10 cellular contexts compared by ENCODE assay signal in genomic region chr11:125069796-125070195, GRCh38. TPM values are rescaled to one million over a fixed set of nuclear protein-coding genes. Genes with fewer than 3 reads are reported as not detected.
DNase-seq lines count a peak whose midpoint lies in the region; ATAC-seq, FAIRE-seq and TF ChIP-seq lines count a peak whose summit lies in the region.
"Had no signal": no experiment of that assay in that cellular context is flagged by ENCODE, and none has a peak within 500 bp of the region (broad histone marks: within the 10 kb centered on the region; RNA-seq: fewer than 3 reads in every experiment).

No MANE protein-coding gene starts in this region.

- H4K20me1 ChIP-seq in astrocyte (ENCODE audit: insufficient read depth, low read length), result no peaks in the 10 kb centered on the region

- H3K79me1 ChIP-seq in mesenchymal stem cell (replicated peaks; ENCODE audit: low read length, poor library complexity, severe bottlenecking), result no peaks in the 10 kb centered on the region

- ATAC-seq in HG03025 (IDR thresholded peaks at IDR 0.05; ENCODE audit: low FRiP score, unreplicated experiment), result no peak
- no peak for ATAC-seq in GM18873 (IDR thresholded peaks at IDR 0.05; ENCODE audit: low FRiP score, unreplicated experiment)

- H3K9me3 ChIP-seq in astrocyte (ENCODE audit: insufficient read depth, low read depth, low read length) (no peaks in the 10 kb centered on the region), mesenchymal stem cell (ENCODE audit: control insufficient read depth, low read length) (no peaks in the 10 kb centered on the region)

- H3K9ac ChIP-seq in astrocyte (ENCODE audit: low read length) (no peak overlapping the region), mesenchymal stem cell (ENCODE audit: low read length) (no peak overlapping the region)

- peak overlapping the region; percentile 9 for H2AFZ ChIP-seq in astrocyte (ENCODE audit: low read depth, low read length)
- peak overlapping the region; percentile 60 for H2AFZ ChIP-seq in mesenchymal stem cell (ENCODE audit: low read depth, low read length)
- H2AFZ ChIP-seq: hepatocyte had no signal

- H3K36me3 Mint-ChIP-seq in HFFc6 (ENCODE audit: low read depth) (no peaks in the 10 kb centered on the region), astrocyte (ENCODE audit: low read depth, unreplicated experiment) (no peaks in the 10 kb centered on the region)
- H3K36me3 Mint-ChIP-seq in activated T-helper 1 cell treated with anti-CD3 and anti-CD28 coated beads, Interleukin-12 subunit alpha, Interleukin-12 subunit beta, Interleukin-2, Interleukin-4 antibody, amounts not matched to agents 30 ng/mL and 10 ng/mL and 1 ng/mL, durations not matched to agents 14 hours and 24 hours and 36 hours (ENCODE audit: low read depth), result no peaks in the 10 kb centered on the region

- intact Hi-C loops in activated T-helper 1 cell treated with anti-CD3 and anti-CD28 coated beads, Interleukin-12 subunit alpha, Interleukin-12 subunit beta, Interleukin-2, Interleukin-4 antibody, amounts not matched to agents 30 ng/mL and 10 ng/mL and 1 ng/mL, durations not matched to agents 14 hours and 24 hours and 36 hours (cut with micrococcal nuclease), result no loop called here

- no peak overlapping the region for H2BK5ac ChIP-seq in mesenchymal stem cell (ENCODE audit: low read depth, low read length, poor library complexity, severe bottlenecking)

- TF ChIP-seq CTCF in HFFc6 (IDR thresholded peaks at IDR 0.05), result no peak
- TF ChIP-seq CTCF in astrocyte (IDR thresholded peaks at IDR 0.05; ENCODE audit: insufficient read depth, low read depth, low read length), result no peak

- peak overlapping the region; percentile 78 for H4K8ac ChIP-seq in mesenchymal stem cell (ENCODE audit: low read length)

- H3K9me3 Mint-ChIP-seq in HFFc6 (no peaks in the 10 kb centered on the region), astrocyte (ENCODE audit: unreplicated experiment) (no peaks in the 10 kb centered on the region)
- no peaks in the 10 kb centered on the region for H3K9me3 Mint-ChIP-seq in activated T-helper 1 cell treated with anti-CD3 and anti-CD28 coated beads, Interleukin-12 subunit alpha, Interleukin-12 subunit beta, Interleukin-2, Interleukin-4 antibody, amounts not matched to agents 30 ng/mL and 10 ng/mL and 1 ng/mL, durations not matched to agents 14 hours and 24 hours and 36 hours

- H3K14ac ChIP-seq in mesenchymal stem cell (ENCODE audit: low read length in 2 of 2), result peak overlapping the region; percentile 11 to 72

- H3K18ac ChIP-seq in mesenchymal stem cell (ENCODE audit: low read depth in 1 of 2, low read length in 2 of 2), result peak overlapping the region; percentile 52 to 77

- peak overlapping the region in 1 of 2 experiments; percentile 92 for H2BK12ac ChIP-seq in mesenchymal stem cell (ENCODE audit: low read length in 2 of 2)

- H3K4me1 ChIP-seq in astrocyte (ENCODE audit: insufficient read depth, low read length), result peaks cover 17% of the 10 kb centered on the region
- peaks cover 17% of the 10 kb centered on the region for H3K4me1 ChIP-seq in mesenchymal stem cell (ENCODE audit: control insufficient read depth, insufficient read depth, low read depth, low read length)

- WGBS in mesenchymal stem cell, result 68% methylated on average over 5 of the region's 5 CpGs

- no peak overlapping the region for H2AK5ac ChIP-seq in mesenchymal stem cell (ENCODE audit: low read length, severe bottlenecking)

- H3K27me3 ChIP-seq in astrocyte (ENCODE audit: insufficient read depth, low read length), result no peaks in the 10 kb centered on the region
- no peaks in the 10 kb centered on the region for H3K27me3 ChIP-seq in mesenchymal stem cell (ENCODE audit: control insufficient read depth in 1 of 2, insufficient read depth in 1 of 2, low read length in 2 of 2)

- H3K4me3 Mint-ChIP-seq in HFFc6, result no peak overlapping the region
- no peak overlapping the region for H3K4me3 Mint-ChIP-seq in astrocyte (ENCODE audit: unreplicated experiment)
- H3K4me3 Mint-ChIP-seq in activated T-helper 1 cell treated with anti-CD3 and anti-CD28 coated beads, Interleukin-12 subunit alpha, Interleukin-12 subunit beta, Interleukin-2, Interleukin-4 antibody, amounts not matched to agents 30 ng/mL and 10 ng/mL and 1 ng/mL, durations not matched to agents 14 hours and 24 hours and 36 hours, result no peak overlapping the region

- peak; percentile 21 for DNase-seq in AG20443 (ENCODE audit: low spot score)
- no peak for DNase-seq in HFFc6
- no peak for DNase-seq in astrocyte (ENCODE audit: low read depth)
- no peak for DNase-seq in mesenchymal stem cell
- DNase-seq in activated T-helper 1 cell treated with anti-CD3 and anti-CD28 coated beads, Interleukin-12 subunit alpha, Interleukin-12 subunit beta, Interleukin-2, Interleukin-4 antibody, amounts not matched to agents 30 ng/mL and 10 ng/mL and 1 ng/mL, durations not matched to agents 14 hours and 24 hours and 36 hours (ENCODE audit: low spot score), result no peak
- DNase-seq in NCI-H187 treated with DMSO at 0.1 percent for 48 hours (lab: John Stamatoyannopoulos, UW), result no peak
- DNase-seq: NCI-H1105 treated with DMSO at 0.1 percent for 48 hours had no signal

- H3K27ac ChIP-seq in astrocyte (ENCODE audit: low read depth, low read length) (no peak overlapping the region), mesenchymal stem cell (ENCODE audit: low read length, poor library complexity, severe bottlenecking) (no peak overlapping the region)

- peak overlapping the region; percentile 73 for H2BK120ac ChIP-seq in mesenchymal stem cell (ENCODE audit: low read depth, low read length)

- no peak for FAIRE-seq in astrocyte (lab: Jason Lieb, UNC)

- H3K36me3 ChIP-seq in astrocyte (ENCODE audit: insufficient read depth, low read length) (no peaks in the 10 kb centered on the region), mesenchymal stem cell (ENCODE audit: control insufficient read depth in 1 of 2, insufficient read depth in 2 of 2, low read depth in 1 of 2, low read length in 2 of 2) (no peaks in the 10 kb centered on the region)

- no peaks in the 10 kb centered on the region for H3K79me2 ChIP-seq in astrocyte (ENCODE audit: insufficient read depth, low read length)
- H3K79me2 ChIP-seq: hepatocyte had no signal

- peak overlapping the region; percentile 9 to 12 for H3K23ac ChIP-seq in mesenchymal stem cell (ENCODE audit: low read length in 2 of 2)

- peak overlapping the region; percentile 77 for H2BK15ac ChIP-seq in mesenchymal stem cell (ENCODE audit: low read depth, poor library complexity, severe bottlenecking)

- H3K4me3 ChIP-seq in astrocyte (ENCODE audit: insufficient read depth, low read depth, low read length), result no peak overlapping the region
- no peak overlapping the region for H3K4me3 ChIP-seq in mesenchymal stem cell (ENCODE audit: insufficient read depth in 1 of 2, low read depth in 1 of 2, low read length in 2 of 2)
- H3K4me3 ChIP-seq: hepatocyte had no signal

- H3K27me3 Mint-ChIP-seq in HFFc6 (ENCODE audit: insufficient read depth) (peaks cover 7% of the 10 kb centered on the region), astrocyte (ENCODE audit: low read depth, unreplicated experiment) (peaks cover 20% of the 10 kb centered on the region)
- H3K27me3 Mint-ChIP-seq in activated T-helper 1 cell treated with anti-CD3 and anti-CD28 coated beads, Interleukin-12 subunit alpha, Interleukin-12 subunit beta, Interleukin-2, Interleukin-4 antibody, amounts not matched to agents 30 ng/mL and 10 ng/mL and 1 ng/mL, durations not matched to agents 14 hours and 24 hours and 36 hours (ENCODE audit: insufficient read depth), result peaks cover 18% of the 10 kb centered on the region

- H3K4me2 ChIP-seq in astrocyte (ENCODE audit: low read length) (peak overlapping the region; percentile 17), mesenchymal stem cell (ENCODE audit: low read length, poor library complexity, severe bottlenecking) (no peak overlapping the region)
- H3K4me2 ChIP-seq: hepatocyte had no signal

- peak overlapping the region; percentile 11 to 21 for H3K4ac ChIP-seq in mesenchymal stem cell (ENCODE audit: low read depth in 1 of 2, low read length in 2 of 2)

- H3K27ac Mint-ChIP-seq in HFFc6, result peak overlapping the region; percentile 52
- H3K27ac Mint-ChIP-seq in astrocyte (ENCODE audit: unreplicated experiment), result no peak overlapping the region
- no peak overlapping the region for H3K27ac Mint-ChIP-seq in activated T-helper 1 cell treated with anti-CD3 and anti-CD28 coated beads, Interleukin-12 subunit alpha, Interleukin-12 subunit beta, Interleukin-2, Interleukin-4 antibody, amounts not matched to agents 30 ng/mL and 10 ng/mL and 1 ng/mL, durations not matched to agents 14 hours and 24 hours and 36 hours

- H3K4me1 Mint-ChIP-seq in HFFc6 (ENCODE audit: low read depth) (peaks cover 29% of the 10 kb centered on the region), astrocyte (ENCODE audit: low read depth, unreplicated experiment) (peaks cover 23% of the 10 kb centered on the region)
- H3K4me1 Mint-ChIP-seq in activated T-helper 1 cell treated with anti-CD3 and anti-CD28 coated beads, Interleukin-12 subunit alpha, Interleukin-12 subunit beta, Interleukin-2, Interleukin-4 antibody, amounts not matched to agents 30 ng/mL and 10 ng/mL and 1 ng/mL, durations not matched to agents 14 hours and 24 hours and 36 hours (ENCODE audit: low read depth), result peaks cover 15% of the 10 kb centered on the region

- peak overlapping the region; percentile 41 for H4K91ac ChIP-seq in mesenchymal stem cell (ENCODE audit: low read length)

RNA-seq across cellular contexts. Expression of gene SLC37A2, which starts 6.7 kb away (rescaled TPM):
- total RNA-seq in HFFc6 (2021; fragmentation: NEBNext Ultra II Directional; extraction: Animal tissue kit (Norgen Biotek cat#: 25700)), result 1 to 10 TPM; 1.7 to 4.5 (median 3.7) TPM
- 0.62 and 1.3 TPM in 2 replicates for total RNA-seq in astrocyte
- 1.3 TPM for polyA plus RNA-seq in mesenchymal stem cell (2013, experiment 1 of 2)
- polyA plus RNA-seq in mesenchymal stem cell (2013, experiment 2 of 2), result 1.7 TPM
- total RNA-seq in activated T-helper 1 cell treated with anti-CD3 and anti-CD28 coated beads, Interleukin-12 subunit alpha, Interleukin-12 subunit beta, Interleukin-2, Interleukin-4 antibody, amounts not matched to agents 30 ng/mL and 10 ng/mL and 1 ng/mL, durations not matched to agents 14 hours and 24 hours and 36 hours, result 0.13 and 0.17 TPM in 2 replicates

RNA-seq across cellular contexts. Expression of gene TMEM218, which starts 41.6 kb away (rescaled TPM):
- 10 to 100 TPM; 14.9 to 24.3 (median 20.7) TPM for total RNA-seq in HFFc6 (2021; fragmentation: NEBNext Ultra II Directional; extraction: Animal tissue kit (Norgen Biotek cat#: 25700))
- 11.6 and 11.9 TPM in 2 replicates for total RNA-seq in astrocyte
- 19.4 TPM for polyA plus RNA-seq in mesenchymal stem cell (2013, experiment 1 of 2)
- polyA plus RNA-seq in mesenchymal stem cell (2013, experiment 2 of 2), result 18.8 TPM
- 14.6 and 18.0 TPM in 2 replicates for total RNA-seq in activated T-helper 1 cell treated with anti-CD3 and anti-CD28 coated beads, Interleukin-12 subunit alpha, Interleukin-12 subunit beta, Interleukin-2, Interleukin-4 antibody, amounts not matched to agents 30 ng/mL and 10 ng/mL and 1 ng/mL, durations not matched to agents 14 hours and 24 hours and 36 hours
